ENCODE assay signal across 8 cellular contexts in genomic region chr14:68796418-68797101, GRCh38. TPM values are rescaled to one million over a fixed set of nuclear protein-coding genes. Genes with fewer than 3 reads are reported as not detected.
DNase-seq lines count a peak whose midpoint lies in the region; ATAC-seq and TF ChIP-seq lines count a peak whose summit lies in the region.

No MANE protein-coding gene starts in this region.

- H3K4me3 ChIP-seq in AG04449 (ENCODE audit: low read depth, low read length) (peak overlapping the region; percentile 99), mucosa of rectum (ENCODE audit: low read length in 2 of 2) (peak overlapping the region; percentile 82 to 100)
- peak overlapping the region; percentile 76 for H3K4me3 ChIP-seq in Jurkat, Clone E6-1 (ENCODE audit: low read length)

- ATAC-seq in GM19324 (IDR thresholded peaks at IDR 0.05; ENCODE audit: low FRiP score, unreplicated experiment) = no peak
- no peak for ATAC-seq in activated CD4-positive, CD25-positive, alpha-beta regulatory T cell treated with anti-CD3 and anti-CD28 coated beads, Interleukin-2, amount 50 U/mL, for 24 hours

- no peak for TF ChIP-seq CTCF in AG04449 (IDR thresholded peaks at IDR 0.05; ENCODE audit: insufficient read depth, low read length, missing control alignments)

- peaks cover 1 to 3% of the 10 kb centered on the region in 2 donors for H3K36me3 ChIP-seq in mucosa of rectum (ENCODE audit: control insufficient read depth in 2 of 2, insufficient read depth in 2 of 2, low read length in 2 of 2)

- CTCF ChIA-PET in AG04449 (lab: Yijun Ruan, JAX) = interaction anchor here (1.1 to 2.0 kb wide), 7 partner anchors 9 to 863 kb away, joined by 3 to 11 read pairs (median 3); no protein-coding TSS in a partner anchor

- no peaks in the 10 kb centered on the region for H3K9me3 ChIP-seq in mucosa of rectum (ENCODE audit: control insufficient read depth in 2 of 2, low read length in 2 of 2)

- POLR2A ChIA-PET in AG04449 (lab: Yijun Ruan, JAX) = no interaction called here

- peaks cover 6 to 9% of the 10 kb centered on the region in 2 donors for H3K4me1 ChIP-seq in mucosa of rectum (ENCODE audit: control insufficient read depth in 2 of 2, insufficient read depth in 2 of 2, low read length in 2 of 2)

- peak overlapping the region; percentile 96 to 99 for H3K9ac ChIP-seq in mucosa of rectum (ENCODE audit: low read depth in 1 of 2, low read length in 2 of 2)

- H3K27ac ChIP-seq in caudate nucleus (ENCODE audit: low read depth, low read length) = peak overlapping the region; percentile 96
- H3K27ac ChIP-seq in mucosa of rectum (ENCODE audit: low read depth in 2 of 2, low read length in 2 of 2) = peak overlapping the region; percentile 100

- no peak for DNase-seq in AG04449 (ENCODE audit: low read depth, low spot score)
- DNase-seq in Jurkat, Clone E6-1 (ENCODE audit: low read depth, low spot score) = no peak
- DNase-seq in caudate nucleus (lab: John Stamatoyannopoulos, UW) = no peak
- DNase-seq in NCI-H1092 treated with DMSO at 0.1 percent for 48 hours (lab: John Stamatoyannopoulos, UW) = no peak
- DNase-seq in T-helper 9 cell = no peak

- no peaks in the 10 kb centered on the region for H3K27me3 ChIP-seq in mucosa of rectum (ENCODE audit: control insufficient read depth in 2 of 2, insufficient read depth in 2 of 2, low read length in 2 of 2)

RNA-seq across cellular contexts. Expression of gene ZFP36L1, which starts 3.7 kb away (rescaled TPM):
- 23.3 TPM for polyA plus RNA-seq in Jurkat, Clone E6-1 (2012; ENCODE audit: insufficient read depth, insufficient read length)
